Comparison of ENCODE assay signal across 9 cellular contexts in genomic region chr9:137114220-137114612, GRCh38. TPM values are rescaled to one million over a fixed set of nuclear protein-coding genes. Genes with fewer than 3 reads are reported as not detected.
A peak's percentile ranks its signal among the peaks of the same experiment; 100 is the strongest.
DNase-seq lines count a peak whose midpoint lies in the region; ATAC-seq, FAIRE-seq and TF ChIP-seq lines count a peak whose summit lies in the region.
"Had no signal": no experiment of that assay in that cellular context is flagged by ENCODE, and none has a peak within 500 bp of the region (broad histone marks: within the 10 kb centered on the region; RNA-seq: fewer than 3 reads in every experiment).

No MANE protein-coding gene starts in this region.

- no peaks in the 10 kb centered on the region for H4K20me1 ChIP-seq in astrocyte (ENCODE audit: insufficient read depth, low read length)

- peak overlapping the region; percentile 80 for H3K4me2 ChIP-seq in astrocyte (ENCODE audit: low read length)

- peak overlapping the region; percentile 56 for H2AFZ ChIP-seq in astrocyte (ENCODE audit: low read depth, low read length)

- TF ChIP-seq CTCF in astrocyte (IDR thresholded peaks at IDR 0.05; ENCODE audit: insufficient read depth, low read depth, low read length) (no peak), mesothelial cell of epicardium (IDR thresholded peaks at IDR 0.05; ENCODE audit: unreplicated experiment) (no peak)

- H3K4me3 Mint-ChIP-seq in astrocyte (ENCODE audit: unreplicated experiment) (no peak overlapping the region), mesothelial cell of epicardium (peak overlapping the region; percentile 44)

- no peaks in the 10 kb centered on the region for H3K9me3 ChIP-seq in astrocyte (ENCODE audit: insufficient read depth, low read depth, low read length)

- peak; percentile 62 for DNase-seq in D341Med (ENCODE audit: low spot score)
- no peak for DNase-seq in astrocyte (ENCODE audit: low read depth)
- no peak for DNase-seq in mesothelial cell of epicardium (ENCODE audit: low spot score in 2 of 2, unreplicated experiment in 2 of 2)
- no peak for DNase-seq in H4 (ENCODE audit: low spot score)
- no peak for DNase-seq in amygdala (lab: John Stamatoyannopoulos, UW)
- DNase-seq in COLO668 (lab: John Stamatoyannopoulos, UW; ENCODE audit: unreplicated experiment), result no peak

- H3K27me3 Mint-ChIP-seq in astrocyte (ENCODE audit: low read depth, unreplicated experiment) (no peaks in the 10 kb centered on the region), mesothelial cell of epicardium (ENCODE audit: low read depth) (no peaks in the 10 kb centered on the region)

- no peaks in the 10 kb centered on the region for H3K27me3 ChIP-seq in astrocyte (ENCODE audit: insufficient read depth, low read length)

- H3K36me3 ChIP-seq in astrocyte (ENCODE audit: insufficient read depth, low read length), result no peaks in the 10 kb centered on the region

- H3K4me3 ChIP-seq in astrocyte (ENCODE audit: insufficient read depth, low read depth, low read length), result peak overlapping the region; percentile 44

- H3K79me2 ChIP-seq in astrocyte (ENCODE audit: insufficient read depth, low read length), result no peaks in the 10 kb centered on the region

- FAIRE-seq in astrocyte (lab: Jason Lieb, UNC), result no peak

- H3K36me3 Mint-ChIP-seq in astrocyte (ENCODE audit: low read depth, unreplicated experiment), result peaks cover 3% of the 10 kb centered on the region
- H3K36me3 Mint-ChIP-seq in mesothelial cell of epicardium, result peaks cover 3% of the 10 kb centered on the region

- H3K9me3 Mint-ChIP-seq in astrocyte (ENCODE audit: unreplicated experiment) (no peaks in the 10 kb centered on the region), mesothelial cell of epicardium (no peaks in the 10 kb centered on the region)

- no peaks in the 10 kb centered on the region for H3K4me1 ChIP-seq in astrocyte (ENCODE audit: insufficient read depth, low read length)

- ATAC-seq in HG02884 (IDR thresholded peaks at IDR 0.05; ENCODE audit: unreplicated experiment) (peak; percentile 17), GM21737 (IDR thresholded peaks at IDR 0.05; ENCODE audit: unreplicated experiment) (no peak)

- H3K27ac ChIP-seq in astrocyte (ENCODE audit: low read depth, low read length), result no peak overlapping the region

- H3K9ac ChIP-seq in astrocyte (ENCODE audit: low read length), result no peak overlapping the region

- H3K4me1 Mint-ChIP-seq in astrocyte (ENCODE audit: low read depth, unreplicated experiment) (no peaks in the 10 kb centered on the region), mesothelial cell of epicardium (peaks cover 14% of the 10 kb centered on the region)

- H3K27ac Mint-ChIP-seq in astrocyte (ENCODE audit: unreplicated experiment), result no peak overlapping the region
- no peak overlapping the region for H3K27ac Mint-ChIP-seq in mesothelial cell of epicardium

RNA-seq across cellular contexts. Expression of gene DPP7, which starts 0.3 kb away (rescaled TPM):
- total RNA-seq in astrocyte, result 53.8 and 68.7 TPM in 2 replicates
- total RNA-seq in mesothelial cell of epicardium, result 149 to 159 TPM (median 157 TPM) in 3 replicates
- total RNA-seq in H4 (2014; rRNA removed; shearing (Covaris generic)), result 34.8 and 52.2 TPM in 2 replicates

RNA-seq across cellular contexts. Expression of gene GRIN1, which starts 24.7 kb away (rescaled TPM):
- total RNA-seq in astrocyte (0.18 TPM in 1 of 2 replicates, not detected in the other), mesothelial cell of epicardium (0.58 to 0.99 TPM (median 0.64 TPM) in 3 replicates)
- total RNA-seq in H4 (2014; rRNA removed; shearing (Covaris generic)), result not detected in 2 replicates
- total RNA-seq: NCI-H460 had no signal

RNA-seq across cellular contexts. Expression of gene MAN1B1, which starts 27.4 kb away (rescaled TPM):
- 69.2 and 89.0 TPM in 2 replicates for total RNA-seq in astrocyte
- 61.1 to 65.1 TPM (median 61.2 TPM) in 3 replicates for total RNA-seq in mesothelial cell of epicardium
- total RNA-seq in H4 (2014; rRNA removed; shearing (Covaris generic)), result 38.6 and 62.6 TPM in 2 replicates

RNA-seq across cellular contexts. Expression of gene UAP1L1, which starts 36.9 kb away (rescaled TPM):
- total RNA-seq in astrocyte, result 4.0 and 4.7 TPM in 2 replicates
- 4.6 to 5.7 TPM (median 5.5 TPM) in 3 replicates for total RNA-seq in mesothelial cell of epicardium
- total RNA-seq in H4 (2014; rRNA removed; shearing (Covaris generic)), result 6.6 and 7.4 TPM in 2 replicates

RNA-seq across cellular contexts. Expression of gene SAPCD2, which starts 43.9 kb away (rescaled TPM):
- total RNA-seq in astrocyte, result 0.41 and 0.43 TPM in 2 replicates
- total RNA-seq in mesothelial cell of epicardium, result 5.7 to 6.2 TPM (median 5.9 TPM) in 3 replicates
- 5.9 and 12.4 TPM in 2 replicates for total RNA-seq in H4 (2014; rRNA removed; shearing (Covaris generic))
